In the genomic region with DNA sequence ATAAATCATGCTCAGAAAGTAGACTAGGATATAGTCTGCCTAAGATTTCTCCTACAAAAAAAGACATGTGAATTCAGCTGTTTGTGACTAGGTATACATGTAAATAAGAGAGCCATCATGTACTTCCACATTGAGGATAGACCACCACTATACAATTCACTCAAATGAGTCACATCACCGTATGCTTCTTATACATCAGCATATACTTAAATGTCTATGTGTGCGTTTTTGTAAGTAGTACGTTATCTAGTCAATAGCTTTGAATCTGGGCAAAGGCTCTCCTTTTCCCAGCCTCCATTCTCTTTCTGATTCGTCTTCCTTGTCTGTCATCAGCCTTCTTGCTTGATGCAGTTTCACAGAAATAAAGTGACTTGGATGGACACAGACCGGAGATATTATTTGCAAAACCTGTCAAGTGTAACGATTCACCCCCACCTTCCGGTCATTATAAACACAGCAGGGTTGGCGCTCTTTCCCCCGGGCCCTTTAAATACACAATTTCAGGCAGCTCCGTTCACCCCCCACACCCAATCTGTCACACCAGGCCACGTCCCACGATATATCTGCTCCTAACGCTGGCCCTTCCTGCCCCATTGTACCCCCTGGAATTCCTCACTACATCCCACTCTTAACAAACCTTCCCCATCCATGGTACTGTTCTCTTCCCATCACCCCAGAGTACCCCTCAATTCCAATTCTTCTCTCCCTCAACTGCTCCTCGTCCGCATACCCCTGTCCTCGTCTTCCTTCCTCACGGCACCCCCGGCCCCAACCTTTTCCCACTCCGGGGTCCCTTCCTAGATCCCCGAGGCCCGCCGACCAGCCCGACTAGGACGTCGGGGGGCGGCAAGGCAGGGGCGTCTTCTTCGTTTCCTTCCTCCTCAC, we compare ENCODE assay signal across 1 cellular context.
TF ChIP-seq lines count a peak whose summit lies in the region.

No MANE protein-coding gene starts in this region.

TF ChIP-seq in K562, 482 proteins besides CTCF, POLR2A, EP300 and RAD21 (continued from another document and continues in another):
- TF ChIP-seq REST (CRISPR knock-in tag; IDR thresholded peaks at IDR 0.05; ENCODE audit: low read depth), result no peak
- peak; percentile 80; the same call in 1 of the 2 replicates for TF ChIP-seq TRIM25 (IDR thresholded peaks at IDR 0.05; ENCODE audit: borderline replicate concordance)
- no peak for TF ChIP-seq BCL6 (CRISPR knock-in tag; IDR thresholded peaks at IDR 0.05)
- peak; percentile 56; the same call in 1 of the 2 replicates for TF ChIP-seq HDGF (IDR thresholded peaks at IDR 0.05)
- TF ChIP-seq ZFX (CRISPR knock-in tag; IDR thresholded peaks at IDR 0.05), result no peak
- TF ChIP-seq, protein P1, sequence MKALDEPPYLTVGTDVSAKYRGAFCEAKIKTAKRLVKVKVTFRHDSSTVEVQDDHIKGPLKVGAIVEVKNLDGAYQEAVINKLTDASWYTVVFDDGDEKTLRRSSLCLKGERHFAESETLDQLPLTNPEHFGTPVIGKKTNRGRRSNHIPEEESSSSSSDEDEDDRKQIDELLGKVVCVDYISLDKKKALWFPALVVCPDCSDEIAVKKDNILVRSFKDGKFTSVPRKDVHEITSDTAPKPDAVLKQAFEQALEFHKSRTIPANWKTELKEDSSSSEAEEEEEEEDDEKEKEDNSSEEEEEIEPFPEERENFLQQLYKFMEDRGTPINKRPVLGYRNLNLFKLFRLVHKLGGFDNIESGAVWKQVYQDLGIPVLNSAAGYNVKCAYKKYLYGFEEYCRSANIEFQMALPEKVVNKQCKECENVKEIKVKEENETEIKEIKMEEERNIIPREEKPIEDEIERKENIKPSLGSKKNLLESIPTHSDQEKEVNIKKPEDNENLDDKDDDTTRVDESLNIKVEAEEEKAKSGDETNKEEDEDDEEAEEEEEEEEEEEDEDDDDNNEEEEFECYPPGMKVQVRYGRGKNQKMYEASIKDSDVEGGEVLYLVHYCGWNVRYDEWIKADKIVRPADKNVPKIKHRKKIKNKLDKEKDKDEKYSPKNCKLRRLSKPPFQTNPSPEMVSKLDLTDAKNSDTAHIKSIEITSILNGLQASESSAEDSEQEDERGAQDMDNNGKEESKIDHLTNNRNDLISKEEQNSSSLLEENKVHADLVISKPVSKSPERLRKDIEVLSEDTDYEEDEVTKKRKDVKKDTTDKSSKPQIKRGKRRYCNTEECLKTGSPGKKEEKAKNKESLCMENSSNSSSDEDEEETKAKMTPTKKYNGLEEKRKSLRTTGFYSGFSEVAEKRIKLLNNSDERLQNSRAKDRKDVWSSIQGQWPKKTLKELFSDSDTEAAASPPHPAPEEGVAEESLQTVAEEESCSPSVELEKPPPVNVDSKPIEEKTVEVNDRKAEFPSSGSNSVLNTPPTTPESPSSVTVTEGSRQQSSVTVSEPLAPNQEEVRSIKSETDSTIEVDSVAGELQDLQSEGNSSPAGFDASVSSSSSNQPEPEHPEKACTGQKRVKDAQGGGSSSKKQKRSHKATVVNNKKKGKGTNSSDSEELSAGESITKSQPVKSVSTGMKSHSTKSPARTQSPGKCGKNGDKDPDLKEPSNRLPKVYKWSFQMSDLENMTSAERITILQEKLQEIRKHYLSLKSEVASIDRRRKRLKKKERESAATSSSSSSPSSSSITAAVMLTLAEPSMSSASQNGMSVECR (CRISPR knock-in tag; IDR thresholded peaks at IDR 0.05), result no peak; the same call in 1 of the 2 replicates
- TF ChIP-seq PYGO2 (tag; IDR thresholded peaks at IDR 0.05), result no peak
- peak in 1 of 2 experiments; percentile 31; a peak in 1 of 4 replicates for TF ChIP-seq ARNT (IDR thresholded peaks at IDR 0.05)
- TF ChIP-seq BDP1 (IDR thresholded peaks at IDR 0.05; ENCODE audit: insufficient read depth, insufficient read length), result no peak
- no peak for TF ChIP-seq ZC3H8 (IDR thresholded peaks at IDR 0.05)
- TF ChIP-seq TGIF2 (CRISPR knock-in tag; IDR thresholded peaks at IDR 0.05), result peak; percentile 19; the same call in 1 of the 2 replicates
- no peak for TF ChIP-seq PML (IDR thresholded peaks at IDR 0.05; ENCODE audit: low read length)
- TF ChIP-seq MAFG (tag; conservative IDR thresholded peaks at IDR 0.05), result peak; percentile 40
- TF ChIP-seq HNRNPK (IDR thresholded peaks at IDR 0.05; ENCODE audit: low read depth, low read length, poor library complexity, severe bottlenecking), result no peak
- TF ChIP-seq HINFP (tag; conservative IDR thresholded peaks at IDR 0.05; ENCODE audit: low read depth), result no peak
- TF ChIP-seq, protein P2, sequence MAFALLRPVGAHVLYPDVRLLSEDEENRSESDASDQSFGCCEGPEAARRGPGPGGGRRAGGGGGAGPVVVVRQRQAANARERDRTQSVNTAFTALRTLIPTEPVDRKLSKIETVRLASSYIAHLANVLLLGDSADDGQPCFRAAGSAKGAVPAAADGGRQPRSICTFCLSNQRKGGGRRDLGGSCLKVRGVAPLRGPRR (CRISPR knock-in tag; IDR thresholded peaks at IDR 0.05), result no peak
- 0 out of 2 replicates have a peak, but pooled peaks have one; percentile 9 for TF ChIP-seq ZNF609 (CRISPR knock-in tag; IDR thresholded peaks at IDR 0.05; ENCODE audit: borderline replicate concordance)
- no peak for TF ChIP-seq ESRRB (CRISPR knock-in tag; IDR thresholded peaks at IDR 0.05; ENCODE audit: borderline replicate concordance)
- peak; percentile 70 for TF ChIP-seq OTX1 (CRISPR knock-in tag; IDR thresholded peaks at IDR 0.05)
- TF ChIP-seq, protein P3, sequence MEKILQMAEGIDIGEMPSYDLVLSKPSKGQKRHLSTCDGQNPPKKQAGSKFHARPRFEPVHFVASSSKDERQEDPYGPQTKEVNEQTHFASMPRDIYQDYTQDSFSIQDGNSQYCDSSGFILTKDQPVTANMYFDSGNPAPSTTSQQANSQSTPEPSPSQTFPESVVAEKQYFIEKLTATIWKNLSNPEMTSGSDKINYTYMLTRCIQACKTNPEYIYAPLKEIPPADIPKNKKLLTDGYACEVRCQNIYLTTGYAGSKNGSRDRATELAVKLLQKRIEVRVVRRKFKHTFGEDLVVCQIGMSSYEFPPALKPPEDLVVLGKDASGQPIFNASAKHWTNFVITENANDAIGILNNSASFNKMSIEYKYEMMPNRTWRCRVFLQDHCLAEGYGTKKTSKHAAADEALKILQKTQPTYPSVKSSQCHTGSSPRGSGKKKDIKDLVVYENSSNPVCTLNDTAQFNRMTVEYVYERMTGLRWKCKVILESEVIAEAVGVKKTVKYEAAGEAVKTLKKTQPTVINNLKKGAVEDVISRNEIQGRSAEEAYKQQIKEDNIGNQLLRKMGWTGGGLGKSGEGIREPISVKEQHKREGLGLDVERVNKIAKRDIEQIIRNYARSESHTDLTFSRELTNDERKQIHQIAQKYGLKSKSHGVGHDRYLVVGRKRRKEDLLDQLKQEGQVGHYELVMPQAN (IDR thresholded peaks at IDR 0.05; ENCODE audit: borderline replicate concordance), result peak; percentile 93
- TF ChIP-seq CREB3L1 (IDR thresholded peaks at IDR 0.05; ENCODE audit: borderline replicate concordance, low read depth), result no peak
- peak; percentile 97 for TF ChIP-seq LARP7 (IDR thresholded peaks at IDR 0.05)
- TF ChIP-seq ZNF589 (CRISPR knock-in tag; IDR thresholded peaks at IDR 0.05; ENCODE audit: low read depth), result peak; percentile 42; the same call in 1 of the 2 replicates
- TF ChIP-seq ZNF764 (CRISPR knock-in tag; IDR thresholded peaks at IDR 0.05; ENCODE audit: low read depth), result no peak
- TF ChIP-seq SMC3 (conservative IDR thresholded peaks at IDR 0.05; ENCODE audit: insufficient read depth, low read depth, low read length), result 0 out of 2 replicates have a peak, but pooled peaks have one; percentile 10
- no peak for TF ChIP-seq RBM14 (IDR thresholded peaks at IDR 0.05; ENCODE audit: borderline replicate concordance, insufficient read depth, low read depth, low read length)
